Comparison of ENCODE assay signal across 42 cellular contexts in the genomic region with DNA sequence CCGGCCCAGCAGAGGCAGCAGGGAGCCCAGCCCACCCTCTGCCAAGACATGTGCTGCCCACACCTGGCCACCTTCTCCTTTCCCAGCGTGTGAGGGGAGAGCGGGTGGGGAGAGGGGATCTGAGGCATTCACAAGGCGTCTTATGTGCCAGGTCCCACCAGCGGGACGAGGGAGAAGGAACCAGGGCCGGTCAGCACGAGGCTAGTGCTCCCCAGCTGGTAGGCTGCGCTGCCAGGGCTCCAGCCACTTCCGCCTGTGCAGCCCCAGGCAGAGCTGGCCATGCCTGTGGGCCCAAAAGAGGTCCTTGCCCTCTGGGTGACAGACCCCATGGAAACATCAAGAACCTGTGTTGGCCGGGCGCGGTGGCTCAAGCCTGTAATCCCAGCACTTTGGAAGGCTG. TPM values are rescaled to one million over a fixed set of nuclear protein-coding genes. Genes with fewer than 3 reads are reported as not detected.
"Had no signal": no experiment of that assay in that cellular context is flagged by ENCODE, and none has a peak within 500 bp of the region (broad histone marks: within the 10 kb centered on the region; RNA-seq: fewer than 3 reads in every experiment).

No MANE protein-coding gene starts in this region.

- H3K4me1 Mint-ChIP-seq: activated T-helper 17 cell treated with anti-CD3 and anti-CD28 coated beads, Interleukin-2, amount 50 U/mL, for 72 hours had no signal

- H3K4me3 Mint-ChIP-seq: activated CD4-positive, alpha-beta memory T cell treated with anti-CD3 and anti-CD28 coated beads for 36 hours; activated CD4-positive, alpha-beta T cell treated with anti-CD3 and anti-CD28 coated beads for 36 hours; activated CD8-positive, alpha-beta T cell treated with anti-CD3 and anti-CD28 coated beads for 36 hours; activated naive CD4-positive, alpha-beta T cell treated with anti-CD3 and anti-CD28 coated beads for 36 hours; activated naive CD4-positive, alpha-beta T cell treated with anti-CD3 and anti-CD28 coated beads, Interleukin-2, amount 50 U/mL, for 24 hours; activated naive CD8-positive, alpha-beta T cell treated with anti-CD3 and anti-CD28 coated beads, Interleukin-2, amount 10 ng/mL, durations not matched to agents 7 days and 5 days; activated naive CD8-positive, alpha-beta T cell treated with anti-CD3 and anti-CD28 coated beads, Interleukin-2, amount 50 U/mL, for 24 hours; activated T-cell treated with anti-CD3 and anti-CD28 coated beads, Interleukin-2, amount 50 U/mL, for 4 hours; activated T-cell treated with anti-CD3 and anti-CD28 coated beads, Interleukin-2, amount 50 U/mL, for 72 hours; activated T-helper 1 cell treated with anti-CD3 and anti-CD28 coated beads, Interleukin-12 subunit alpha, Interleukin-12 subunit beta, Interleukin-2, Interleukin-4 antibody, amounts not matched to agents 30 ng/mL and 10 ng/mL and 1 ng/mL, durations not matched to agents 14 hours and 24 hours and 36 hours; activated T-helper 17 cell treated with anti-CD3 and anti-CD28 coated beads, Interleukin-2, amount 50 U/mL, for 72 hours; brain; central memory CD8-positive, alpha-beta T cell; T-helper 1 cell treated with Interleukin-12 subunit alpha and Interleukin-12 subunit beta and Interleukin-4 antibody, amounts not matched to agents 30 μg/mL and 1 μg/mL, for 36 hours; T-helper 2 cell treated with Interferon-gamma antibody and Interleukin-4, amounts not matched to agents 5 μg/mL and 100 μg/mL, for 36 hours; WTC11 had no signal

- H3K36me3 ChIP-seq: ascending aorta, cardiac muscle cell, WERI-Rb-1 had no signal

- H3K27ac ChIP-seq: ascending aorta, cardiac muscle cell, WERI-Rb-1 had no signal

- H3K27me3 ChIP-seq: ascending aorta had no signal

- H3K27ac Mint-ChIP-seq: activated CD4-positive, alpha-beta memory T cell treated with anti-CD3 and anti-CD28 coated beads for 36 hours; activated CD4-positive, alpha-beta T cell treated with anti-CD3 and anti-CD28 coated beads for 36 hours; activated CD8-positive, alpha-beta T cell treated with anti-CD3 and anti-CD28 coated beads for 36 hours; activated naive CD4-positive, alpha-beta T cell treated with anti-CD3 and anti-CD28 coated beads for 36 hours; activated naive CD4-positive, alpha-beta T cell treated with anti-CD3 and anti-CD28 coated beads, Interleukin-2, amount 50 U/mL, for 24 hours; activated naive CD8-positive, alpha-beta T cell treated with anti-CD3 and anti-CD28 coated beads, Interleukin-2, amount 10 ng/mL, durations not matched to agents 7 days and 5 days; activated naive CD8-positive, alpha-beta T cell treated with anti-CD3 and anti-CD28 coated beads, Interleukin-2, amount 50 U/mL, for 24 hours; activated T-cell treated with anti-CD3 and anti-CD28 coated beads, Interleukin-2, amount 50 U/mL, for 72 hours; activated T-helper 1 cell treated with anti-CD3 and anti-CD28 coated beads, Interleukin-12 subunit alpha, Interleukin-12 subunit beta, Interleukin-2, Interleukin-4 antibody, amounts not matched to agents 30 ng/mL and 10 ng/mL and 1 ng/mL, durations not matched to agents 14 hours and 24 hours and 36 hours; activated T-helper 17 cell treated with anti-CD3 and anti-CD28 coated beads, Interleukin-2, amount 50 U/mL, for 72 hours; T-helper 1 cell treated with Interleukin-12 subunit alpha and Interleukin-12 subunit beta and Interleukin-4 antibody, amounts not matched to agents 30 μg/mL and 1 μg/mL, for 36 hours; T-helper 2 cell treated with Interferon-gamma antibody and Interleukin-4, amounts not matched to agents 5 μg/mL and 100 μg/mL, for 36 hours; WTC11 had no signal

- H3K9me3 Mint-ChIP-seq: activated CD4-positive, alpha-beta memory T cell treated with anti-CD3 and anti-CD28 coated beads for 36 hours; activated CD8-positive, alpha-beta T cell treated with anti-CD3 and anti-CD28 coated beads for 36 hours; activated naive CD4-positive, alpha-beta T cell treated with anti-CD3 and anti-CD28 coated beads for 36 hours; activated naive CD4-positive, alpha-beta T cell treated with anti-CD3 and anti-CD28 coated beads, Interleukin-2, amount 50 U/mL, for 24 hours; activated naive CD8-positive, alpha-beta T cell treated with anti-CD3 and anti-CD28 coated beads, Interleukin-2, amount 10 ng/mL, durations not matched to agents 7 days and 5 days; activated naive CD8-positive, alpha-beta T cell treated with anti-CD3 and anti-CD28 coated beads, Interleukin-2, amount 50 U/mL, for 24 hours; activated T-cell treated with anti-CD3 and anti-CD28 coated beads, Interleukin-2, amount 50 U/mL, for 4 hours; activated T-cell treated with anti-CD3 and anti-CD28 coated beads, Interleukin-2, amount 50 U/mL, for 72 hours; activated T-helper 1 cell treated with anti-CD3 and anti-CD28 coated beads, Interleukin-12 subunit alpha, Interleukin-12 subunit beta, Interleukin-2, Interleukin-4 antibody, amounts not matched to agents 30 ng/mL and 10 ng/mL and 1 ng/mL, durations not matched to agents 14 hours and 24 hours and 36 hours; activated T-helper 17 cell treated with anti-CD3 and anti-CD28 coated beads, Interleukin-2, amount 50 U/mL, for 72 hours; brain; central memory CD8-positive, alpha-beta T cell; T-helper 1 cell treated with Interleukin-12 subunit alpha and Interleukin-12 subunit beta and Interleukin-4 antibody, amounts not matched to agents 30 μg/mL and 1 μg/mL, for 36 hours; T-helper 2 cell treated with Interferon-gamma antibody and Interleukin-4, amounts not matched to agents 5 μg/mL and 100 μg/mL, for 36 hours; WTC11 had no signal

- DNase-seq: activated CD4-positive, alpha-beta memory T cell treated with anti-CD3 and anti-CD28 coated beads for 36 hours; activated CD4-positive, alpha-beta T cell treated with anti-CD3 and anti-CD28 coated beads for 1 hour; activated CD4-positive, alpha-beta T cell treated with anti-CD3 and anti-CD28 coated beads for 36 hours; activated CD4-positive, alpha-beta T cell treated with anti-CD3 and anti-CD28 coated beads for 48 hours; activated CD4-positive, alpha-beta T cell treated with anti-CD3 and anti-CD28 coated beads, Interleukin-2, amount 50 U/mL, for 1 hour; activated CD4-positive, alpha-beta T cell treated with anti-CD3 and anti-CD28 coated beads, Interleukin-2, amount 50 U/mL, for 4 hours; activated CD4-positive, CD25-positive, alpha-beta regulatory T cell; activated CD8-positive, alpha-beta memory T cell treated with anti-CD3 and anti-CD28 coated beads, Interleukin-2, amount 50 U/mL, for 4 hours; activated CD8-positive, alpha-beta T cell treated with anti-CD3 and anti-CD28 coated beads for 36 hours; activated effector memory CD4-positive, alpha-beta T cell treated with anti-CD3 and anti-CD28 coated beads, Interleukin-2, amount 50 U/mL, for 16 hours; activated gamma-delta T cell treated with Interleukin-2 at 50 U/mL for 16 hours; activated naive CD4-positive, alpha-beta T cell; activated naive CD4-positive, alpha-beta T cell treated with anti-CD3 and anti-CD28 coated beads for 36 hours; activated naive CD8-positive, alpha-beta T cell treated with anti-CD3 and anti-CD28 coated beads, Interleukin-2, amount 10 ng/mL, durations not matched to agents 7 days and 5 days; activated naive CD8-positive, alpha-beta T cell treated with anti-CD3 and anti-CD28 coated beads, Interleukin-2, amount 50 U/mL, for 24 hours; activated T-cell treated with anti-CD3 and anti-CD28 coated beads for 4 hours; activated T-cell treated with anti-CD3 and anti-CD28 coated beads, Interleukin-2, amount 50 U/mL, for 1 hour; activated T-cell treated with anti-CD3 and anti-CD28 coated beads, Interleukin-2, amount 50 U/mL, for 4 hours; activated T-cell treated with anti-CD3 and anti-CD28 coated beads, Interleukin-2, amount 50 U/mL, for 72 hours; amygdala; anterior cingulate cortex; caudate nucleus; cerebellar nuclear complex; SW 1271; T-helper 1 cell; T-helper 2 cell; T-helper 9 cell; WERI-Rb-1 had no signal

- H3K4me3 ChIP-seq: ascending aorta, cardiac muscle cell had no signal

- H3K27me3 Mint-ChIP-seq: activated CD4-positive, alpha-beta memory T cell treated with anti-CD3 and anti-CD28 coated beads for 36 hours; activated T-helper 17 cell treated with anti-CD3 and anti-CD28 coated beads, Interleukin-2, amount 50 U/mL, for 72 hours; central memory CD8-positive, alpha-beta T cell had no signal

- H3K9me3 ChIP-seq: ascending aorta had no signal

- ATAC-seq: activated CD4-positive, alpha-beta T cell treated with anti-CD3 and anti-CD28 coated beads for 36 hours; activated CD4-positive, CD25-positive, alpha-beta regulatory T cell treated with anti-CD3 and anti-CD28 coated beads, Interleukin-2, amount 50 U/mL, for 24 hours; activated CD8-positive, alpha-beta T cell treated with anti-CD3 and anti-CD28 coated beads for 36 hours; activated naive CD8-positive, alpha-beta T cell treated with anti-CD3 and anti-CD28 coated beads, Interleukin-2, amount 50 U/mL, for 24 hours; activated T-cell treated with anti-CD3 and anti-CD28 coated beads, Interleukin-2, amount 50 U/mL, for 4 hours; activated T-cell treated with anti-CD3 and anti-CD28 coated beads, Interleukin-2, amount 50 U/mL, for 72 hours; activated T-helper 17 cell treated with anti-CD3 and anti-CD28 coated beads, Interleukin-2, amount 50 U/mL, for 72 hours; WTC11 had no signal

- H3K36me3 Mint-ChIP-seq: activated CD4-positive, alpha-beta memory T cell treated with anti-CD3 and anti-CD28 coated beads for 36 hours; activated naive CD4-positive, alpha-beta T cell treated with anti-CD3 and anti-CD28 coated beads, Interleukin-2, amount 50 U/mL, for 24 hours; brain; WTC11 had no signal

RNA-seq across cellular contexts. Expression of a gene that starts 31.0 kb away (rescaled TPM):
- total RNA-seq: activated CD4-positive, alpha-beta memory T cell treated with anti-CD3 and anti-CD28 coated beads for 36 hours; activated CD8-positive, alpha-beta memory T cell treated with anti-CD3 and anti-CD28 coated beads for 36 hours; activated CD8-positive, alpha-beta T cell treated with anti-CD3 and anti-CD28 coated beads for 36 hours; activated naive CD4-positive, alpha-beta T cell treated with anti-CD3 and anti-CD28 coated beads for 36 hours; activated naive CD8-positive, alpha-beta T cell treated with anti-CD3 and anti-CD28 coated beads, Interleukin-2, amount 10 ng/mL, durations not matched to agents 7 days and 5 days; activated T-cell treated with anti-CD3 and anti-CD28 coated beads, Interleukin-2, amount 50 U/mL, for 4 hours; activated T-cell treated with anti-CD3 and anti-CD28 coated beads, Interleukin-2, amount 50 U/mL, for 72 hours; ascending aorta had no signal

RNA-seq across cellular contexts. Expression of a gene that starts 54.5 kb away (rescaled TPM):
- total RNA-seq: activated CD4-positive, alpha-beta memory T cell treated with anti-CD3 and anti-CD28 coated beads for 36 hours; activated CD4-positive, alpha-beta T cell treated with anti-CD3 and anti-CD28 coated beads for 36 hours; activated CD8-positive, alpha-beta T cell treated with anti-CD3 and anti-CD28 coated beads for 36 hours; activated naive CD4-positive, alpha-beta T cell treated with anti-CD3 and anti-CD28 coated beads for 36 hours; activated naive CD8-positive, alpha-beta T cell treated with anti-CD3 and anti-CD28 coated beads, Interleukin-2, amount 10 ng/mL, durations not matched to agents 7 days and 5 days; activated T-cell treated with anti-CD3 and anti-CD28 coated beads, Interleukin-2, amount 50 U/mL, for 4 hours; activated T-helper 1 cell treated with anti-CD3 and anti-CD28 coated beads, Interleukin-12 subunit alpha, Interleukin-12 subunit beta, Interleukin-2, Interleukin-4 antibody, amounts not matched to agents 30 ng/mL and 10 ng/mL and 1 ng/mL, durations not matched to agents 14 hours and 24 hours and 36 hours; ascending aorta; bronchial epithelial cell; chondrocyte; WTC11 had no signal
